Comparison of ENCODE assay signal across 30 cellular contexts in genomic region chr2:78892310-78892709, GRCh38.
"Had no signal": no experiment of that assay in that cellular context is flagged by ENCODE, and none has a peak within 500 bp of the region (broad histone marks: within the 10 kb centered on the region; RNA-seq: fewer than 3 reads in every experiment).

No MANE protein-coding gene starts in this region.

- H3K9me3 ChIP-seq: gastrocnemius medialis, heart left ventricle had no signal

- H3K4me1 Mint-ChIP-seq: activated T-helper 17 cell treated with anti-CD3 and anti-CD28 coated beads, Interleukin-2, amount 50 U/mL, for 72 hours; central memory CD8-positive, alpha-beta T cell had no signal

- H3K36me3 ChIP-seq: brain microvascular endothelial cell, esophagus muscularis mucosa, gastrocnemius medialis, heart left ventricle had no signal

- H3K36me3 Mint-ChIP-seq: activated naive CD8-positive, alpha-beta T cell; WTC11 had no signal

- H3K4me3 ChIP-seq: coronary artery, esophagus muscularis mucosa, gastrocnemius medialis, heart left ventricle had no signal

- H3K27ac Mint-ChIP-seq: activated CD8-positive, alpha-beta T cell treated with anti-CD3 and anti-CD28 coated beads for 36 hours; activated naive CD8-positive, alpha-beta T cell; activated T-helper 17 cell treated with anti-CD3 and anti-CD28 coated beads, Interleukin-2, amount 50 U/mL, for 72 hours; effector memory CD8-positive, alpha-beta T cell; WTC11 had no signal

- DNase-seq: activated CD4-positive, alpha-beta T cell treated with anti-CD3 and anti-CD28 coated beads for 1 hour; activated CD4-positive, alpha-beta T cell treated with anti-CD3 and anti-CD28 coated beads for 4 hours; activated CD4-positive, alpha-beta T cell treated with anti-CD3 and anti-CD28 coated beads, Interleukin-2, amount 50 U/mL, for 1 hour; activated CD4-positive, alpha-beta T cell treated with anti-CD3 and anti-CD28 coated beads, Interleukin-2, amount 50 U/mL, for 48 hours; activated CD8-positive, alpha-beta memory T cell treated with anti-CD3 and anti-CD28 coated beads for 24 hours; activated CD8-positive, alpha-beta T cell treated with anti-CD3 and anti-CD28 coated beads for 36 hours; activated effector memory CD4-positive, alpha-beta T cell treated with Interleukin-2 at 50 U/mL for 16 hours; activated gamma-delta T cell treated with Interleukin-2 at 50 U/mL for 16 hours; activated naive CD4-positive, alpha-beta T cell treated with anti-CD3 and anti-CD28 coated beads, Interleukin-2, amount 50 U/mL, for 16 hours; activated naive CD4-positive, alpha-beta T cell treated with Interleukin-2 at 50 U/mL for 16 hours; activated T-cell treated with anti-CD3 and anti-CD28 coated beads, Interleukin-2, amount 50 U/mL, for 4 hours; amniotic stem cell; anterior cingulate cortex; brain microvascular endothelial cell; dermis blood vessel endothelial cell; effector CD4-positive, alpha-beta T cell; effector memory CD8-positive, alpha-beta T cell; erythroblast; foreskin keratinocyte; gastrocnemius medialis; glutamatergic neuron; heart left ventricle; T-helper 2 cell had no signal

- H3K4me1 ChIP-seq: esophagus muscularis mucosa, foreskin keratinocyte, gastrocnemius medialis, heart left ventricle had no signal

- H3K9me3 Mint-ChIP-seq: WTC11 had no signal

- H3K27me3 Mint-ChIP-seq: activated CD8-positive, alpha-beta T cell treated with anti-CD3 and anti-CD28 coated beads for 36 hours; activated naive CD8-positive, alpha-beta T cell; activated T-helper 17 cell treated with anti-CD3 and anti-CD28 coated beads, Interleukin-2, amount 50 U/mL, for 72 hours; central memory CD8-positive, alpha-beta T cell; effector memory CD8-positive, alpha-beta T cell had no signal

- ATAC-seq: activated CD8-positive, alpha-beta T cell treated with anti-CD3 and anti-CD28 coated beads for 36 hours; activated T-cell treated with anti-CD3 and anti-CD28 coated beads, Interleukin-2, amount 50 U/mL, for 4 hours; activated T-helper 17 cell treated with anti-CD3 and anti-CD28 coated beads, Interleukin-2, amount 50 U/mL, for 72 hours; effector memory CD8-positive, alpha-beta T cell; foreskin keratinocyte; gastrocnemius medialis; heart left ventricle; WTC11 had no signal

- H3K4me3 Mint-ChIP-seq: activated CD8-positive, alpha-beta T cell treated with anti-CD3 and anti-CD28 coated beads for 36 hours; activated naive CD8-positive, alpha-beta T cell; activated T-cell treated with anti-CD3 and anti-CD28 coated beads, Interleukin-2, amount 50 U/mL, for 4 hours; activated T-helper 17 cell treated with anti-CD3 and anti-CD28 coated beads, Interleukin-2, amount 50 U/mL, for 72 hours; central memory CD8-positive, alpha-beta T cell; effector memory CD8-positive, alpha-beta T cell; WTC11 had no signal

- H3K27ac ChIP-seq: brain microvascular endothelial cell, coronary artery, esophagus muscularis mucosa, foreskin keratinocyte, gastrocnemius medialis, heart left ventricle, VCaP had no signal

- H3K27me3 ChIP-seq: brain microvascular endothelial cell, esophagus muscularis mucosa, foreskin keratinocyte, gastrocnemius medialis, heart left ventricle had no signal
